Comparison of ENCODE assay signal across 8 cellular contexts in genomic region chr10:128011059-128011979, GRCh38.
DNase-seq lines count a peak whose midpoint lies in the region; ATAC-seq and TF ChIP-seq lines count a peak whose summit lies in the region.

No MANE protein-coding gene starts in this region.

- no peak overlapping the region for H3K27ac Mint-ChIP-seq in type B pancreatic cell

- TF ChIP-seq POLR2A in gastroesophageal sphincter (IDR thresholded peaks at IDR 0.05) (no peak), ovary (IDR thresholded peaks at IDR 0.05) (no peak)

- DNase-seq in DMS53 (lab: John Stamatoyannopoulos, UW) = peak; percentile 66
- DNase-seq in HL-60 (ENCODE audit: low read depth in 1 of 2, low spot score in 1 of 2) = peak; percentile 52 to 71
- peak; percentile 96 for DNase-seq in RWPE1 (ENCODE audit: low spot score)
- DNase-seq in activated T-helper 9 cell treated with anti-CD3 and anti-CD28 coated beads, Interleukin-2, amount 50 U/mL, for 16 hours (ENCODE audit: low read depth) = peak; percentile 81
- DNase-seq in ovary = peak; percentile 56 to 92 (median 79)
- DNase-seq in type B pancreatic cell (ENCODE audit: extremely low spot score, unreplicated experiment) = peak; percentile 90

- TF ChIP-seq EP300 in gastroesophageal sphincter (IDR thresholded peaks at IDR 0.05) (no peak), ovary (IDR thresholded peaks at IDR 0.05) (no peak)

- 16 to 24% methylated on average over 6 to 20 of the region's 27 CpGs for WGBS in gastroesophageal sphincter (ENCODE audit: low coverage in 1 of 2), 2 donors
- 15 to 19% (median 17%) methylated on average over 27 of the region's 27 CpGs for WGBS in ovary, 3 donors

- H3K27me3 ChIP-seq in HL-60 (ENCODE audit: insufficient read depth, poor library complexity, severe bottlenecking) = no peaks in the 10 kb centered on the region
- H3K27me3 ChIP-seq in gastroesophageal sphincter = peaks cover 44% of the 10 kb centered on the region
- H3K27me3 ChIP-seq in ovary = no peaks in the 10 kb centered on the region

- H3K27me3 Mint-ChIP-seq in type B pancreatic cell = peaks cover 39% of the 10 kb centered on the region

- peak overlapping the region; percentile 55 for H3K4me3 Mint-ChIP-seq in type B pancreatic cell

- POLR2A ChIA-PET in RWPE1 (lab: Yijun Ruan, JAX; ENCODE audit: low non-redundant PET) = interaction anchor here (1.2 kb wide), 1 partner anchor 103 kb away, joined by 3 read pairs; no protein-coding TSS in a partner anchor

- no peaks in the 10 kb centered on the region for H3K36me3 Mint-ChIP-seq in type B pancreatic cell

- H3K4me3 ChIP-seq in HL-60 (replicated peaks; ENCODE audit: insufficient read depth, low read length) (no peak overlapping the region), gastroesophageal sphincter (no peak overlapping the region), ovary (no peak overlapping the region)

- H3K36me3 ChIP-seq in gastroesophageal sphincter (no peaks in the 10 kb centered on the region), ovary (no peaks in the 10 kb centered on the region)

- peaks cover 17% of the 10 kb centered on the region for H3K4me1 Mint-ChIP-seq in type B pancreatic cell (ENCODE audit: unreplicated experiment)

- intact Hi-C loops in ovary (cut with DNase I) = loop anchor here in 2 of 4 donors (5.0 kb wide), 1 partner anchor 104 kb away; the partner anchor contains the start of gene PTPRE (in 2 of the 2)

- ATAC-seq in GM21367 (IDR thresholded peaks at IDR 0.05; ENCODE audit: unreplicated experiment) (peak; percentile 81), gastroesophageal sphincter (peak; percentile 74)

- H3K4me1 ChIP-seq in gastroesophageal sphincter = peaks cover 0 to 21% (median 0%) of the 10 kb centered on the region in 3 donors
- no peaks in the 10 kb centered on the region for H3K4me1 ChIP-seq in ovary (ENCODE audit: insufficient read depth)

- H3K9me3 ChIP-seq in gastroesophageal sphincter = no peaks in the 10 kb centered on the region
- H3K9me3 ChIP-seq in ovary = no peaks in the 10 kb centered on the region

- H3K9me3 Mint-ChIP-seq in type B pancreatic cell = no peaks in the 10 kb centered on the region

- H3K27ac ChIP-seq in HL-60 (replicated peaks) (no peak overlapping the region), RWPE1 (no peak overlapping the region), gastroesophageal sphincter (no peak overlapping the region), ovary (no peak overlapping the region)

- peak; percentile 99 for TF ChIP-seq CTCF in HL-60 (IDR thresholded peaks at IDR 0.05; ENCODE audit: insufficient read depth, low read length)
- TF ChIP-seq CTCF in RWPE1 (conservative IDR thresholded peaks at IDR 0.05; ENCODE audit: low read depth) = peak; percentile 96
- TF ChIP-seq CTCF in gastroesophageal sphincter (IDR thresholded peaks at IDR 0.05) = peak in 3 of 4 experiments; percentile 90 to 100 (median 97)
- peak; percentile 56 to 88 (median 60) for TF ChIP-seq CTCF in ovary (IDR thresholded peaks at IDR 0.05)
- TF ChIP-seq CTCF in type B pancreatic cell (conservative IDR thresholded peaks at IDR 0.05) = peak; percentile 97

- CTCF ChIA-PET in RWPE1 (lab: Yijun Ruan, JAX) = interaction anchor here (0.5 to 5.9 kb wide), 52 partner anchors 8 to 1432 kb away, joined by 3 to 144 read pairs (median 4); partner anchors contain the start of gene PTPRE
